ENCODE assay signal across 16 cellular contexts in the genomic region with DNA sequence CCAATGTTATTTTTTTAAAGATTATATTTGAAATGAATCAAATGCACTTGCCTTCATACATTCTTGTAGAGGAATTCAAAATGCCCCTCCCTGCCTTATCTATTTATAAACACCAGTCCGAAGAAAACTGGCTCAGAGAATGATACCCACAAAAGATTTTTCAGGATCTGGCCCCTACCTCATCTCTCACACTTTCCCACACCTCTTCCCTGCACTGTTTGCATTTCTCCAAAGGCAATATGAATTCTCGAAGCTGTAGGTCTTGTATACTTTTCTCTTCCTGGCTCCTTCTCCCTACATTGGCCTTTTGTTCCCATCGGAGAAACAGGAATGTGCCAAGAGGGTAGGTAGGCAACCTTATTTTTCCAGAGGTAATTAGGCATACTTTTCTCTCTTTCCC. TPM values are rescaled to one million over a fixed set of nuclear protein-coding genes. Genes with fewer than 3 reads are reported as not detected.
"Had no signal": no experiment of that assay in that cellular context is flagged by ENCODE, and none has a peak within 500 bp of the region (broad histone marks: within the 10 kb centered on the region; RNA-seq: fewer than 3 reads in every experiment).

No MANE protein-coding gene starts in this region.

- H3K4me3 ChIP-seq: right lobe of liver, upper lobe of left lung had no signal

- H3K9me3 Mint-ChIP-seq: activated T-helper 1 cell treated with anti-CD3 and anti-CD28 coated beads, Interleukin-12 subunit alpha, Interleukin-12 subunit beta, Interleukin-2, Interleukin-4 antibody, amounts not matched to agents 30 ng/mL and 10 ng/mL and 1 ng/mL, durations not matched to agents 14 hours and 24 hours and 36 hours had no signal

- DNase-seq: activated CD4-positive, alpha-beta T cell treated with anti-CD3 and anti-CD28 coated beads for 48 hours; activated naive CD4-positive, alpha-beta T cell; caudate nucleus; effector memory CD8-positive, alpha-beta T cell; mammary epithelial cell; naive thymus-derived CD8-positive, alpha-beta T cell; right lobe of liver; stimulated activated CD4-positive, alpha-beta T cell treated with anti-CD3 and anti-CD28 coated beads, Interleukin-2, amount 100 ng/mL, for 24 hours; stimulated activated naive B cell treated with anti-CD40 and anti-IgM and Interleukin-4, amounts not matched to agents 10 μg/mL and 1 μg/mL and 100 μg/mL, for 72 hours; substantia nigra; upper lobe of left lung had no signal

- H3K27ac Mint-ChIP-seq: activated T-helper 1 cell treated with anti-CD3 and anti-CD28 coated beads, Interleukin-12 subunit alpha, Interleukin-12 subunit beta, Interleukin-2, Interleukin-4 antibody, amounts not matched to agents 30 ng/mL and 10 ng/mL and 1 ng/mL, durations not matched to agents 14 hours and 24 hours and 36 hours; effector memory CD8-positive, alpha-beta T cell; naive thymus-derived CD8-positive, alpha-beta T cell; stimulated activated naive B cell treated with anti-CD40 and anti-IgM and Interleukin-4, amounts not matched to agents 10 μg/mL and 1 μg/mL and 100 μg/mL, for 72 hours; WTC11 had no signal

- H3K27ac ChIP-seq: neutrophil, right lobe of liver, upper lobe of left lung had no signal

- ATAC-seq: effector memory CD8-positive, alpha-beta T cell; naive thymus-derived CD8-positive, alpha-beta T cell; right lobe of liver; stimulated activated naive B cell treated with anti-CD40 and anti-IgM and Interleukin-4, amounts not matched to agents 10 μg/mL and 1 μg/mL and 100 μg/mL, for 72 hours; WTC11 had no signal

- H3K4me1 Mint-ChIP-seq: naive thymus-derived CD8-positive, alpha-beta T cell; stimulated activated naive B cell treated with anti-CD40 and anti-IgM and Interleukin-4, amounts not matched to agents 10 μg/mL and 1 μg/mL and 100 μg/mL, for 72 hours had no signal

- H3K27me3 ChIP-seq: right lobe of liver, upper lobe of left lung had no signal

- H3K4me3 Mint-ChIP-seq: activated T-helper 1 cell treated with anti-CD3 and anti-CD28 coated beads, Interleukin-12 subunit alpha, Interleukin-12 subunit beta, Interleukin-2, Interleukin-4 antibody, amounts not matched to agents 30 ng/mL and 10 ng/mL and 1 ng/mL, durations not matched to agents 14 hours and 24 hours and 36 hours; effector memory CD8-positive, alpha-beta T cell; naive thymus-derived CD8-positive, alpha-beta T cell; stimulated activated naive B cell treated with anti-CD40 and anti-IgM and Interleukin-4, amounts not matched to agents 10 μg/mL and 1 μg/mL and 100 μg/mL, for 72 hours; WTC11 had no signal

- H3K9me3 ChIP-seq: neutrophil, right lobe of liver, upper lobe of left lung had no signal

- H3K36me3 ChIP-seq: neutrophil, right lobe of liver, upper lobe of left lung had no signal

RNA-seq across cellular contexts. Expression of gene CCDC190, which starts 12.0 kb away (rescaled TPM):
- total RNA-seq: activated T-helper 1 cell treated with anti-CD3 and anti-CD28 coated beads, Interleukin-12 subunit alpha, Interleukin-12 subunit beta, Interleukin-2, Interleukin-4 antibody, amounts not matched to agents 30 ng/mL and 10 ng/mL and 1 ng/mL, durations not matched to agents 14 hours and 24 hours and 36 hours; epithelial cell of proximal tubule; mononuclear cell; naive thymus-derived CD8-positive, alpha-beta T cell; right lobe of liver; WTC11 had no signal
- polyA plus RNA-seq: mammary epithelial cell; naive thymus-derived CD8-positive, alpha-beta T cell had no signal
